Comparison of ENCODE assay signal across 23 cellular contexts in genomic region chr3:131350506-131350905, GRCh38. TPM values are rescaled to one million over a fixed set of nuclear protein-coding genes. Genes with fewer than 3 reads are reported as not detected.
A peak's percentile ranks its signal among the peaks of the same experiment; 100 is the strongest.
DNase-seq lines count a peak whose midpoint lies in the region; ATAC-seq and TF ChIP-seq lines count a peak whose summit lies in the region.
"Had no signal": no experiment of that assay in that cellular context is flagged by ENCODE, and none has a peak within 500 bp of the region (broad histone marks: within the 10 kb centered on the region; RNA-seq: fewer than 3 reads in every experiment).

No MANE protein-coding gene starts in this region.

- no peaks in the 10 kb centered on the region for H3K27me3 Mint-ChIP-seq in MCF 10A (ENCODE audit: insufficient read depth, unreplicated experiment)
- H3K27me3 Mint-ChIP-seq in WTC11 (ENCODE audit: low read depth), result no peaks in the 10 kb centered on the region

- TF ChIP-seq CTCF in MCF 10A (IDR thresholded peaks at IDR 0.05; ENCODE audit: unreplicated experiment), result no peak
- TF ChIP-seq CTCF in breast epithelium (IDR thresholded peaks at IDR 0.05), result no peak
- no peak for TF ChIP-seq CTCF in WTC11 (IDR thresholded peaks at IDR 0.05)

- intact Hi-C loops in MCF 10A (cut with micrococcal nuclease) (no loop called here), breast epithelium (cut with DNase I; ENCODE audit: low total_unique reads) (no loop called here), posterior vena cava (cut with DNase I) (no loop called here)

- no TSS peak for BruUV-seq in MCF 10A (replicated peaks; lab: Mats Ljungman, UMichigan)

- H3K4me1 ChIP-seq in breast epithelium (no peaks in the 10 kb centered on the region), skeletal muscle tissue (ENCODE audit: control insufficient read depth in 3 of 3, insufficient read depth in 3 of 3, low read length in 3 of 3) (peaks cover 3 to 12% (median 12%) of the 10 kb centered on the region in 3 donors)
- no peaks in the 10 kb centered on the region for H3K4me1 ChIP-seq in effector memory CD4-positive, alpha-beta T cell (ENCODE audit: control insufficient read depth, insufficient read depth, low read length, poor library complexity, severe bottlenecking)

- H3K4me3 Mint-ChIP-seq in MCF 10A (ENCODE audit: unreplicated experiment) (no peak overlapping the region), WTC11 (no peak overlapping the region)
- H3K4me3 Mint-ChIP-seq: naive thymus-derived CD4-positive, alpha-beta T cell; stimulated activated effector memory CD8-positive, alpha-beta T cell treated with anti-CD3 and anti-CD28 coated beads, Interleukin-12 subunit alpha, Interleukin-12 subunit beta, amount 100 ng/mL, for 72 hours had no signal

- peak overlapping the region in 1 of 2 donors; percentile 44 for H3K27ac ChIP-seq in breast epithelium
- peak overlapping the region; percentile 15 for H3K27ac ChIP-seq in skeletal muscle tissue (ENCODE audit: low read depth, low read length)
- H3K27ac ChIP-seq in effector memory CD4-positive, alpha-beta T cell (ENCODE audit: insufficient read depth, low read length, poor library complexity, severe bottlenecking), result no peak overlapping the region
- H3K27ac ChIP-seq: 22Rv1, C4-2B, psoas muscle, thoracic aorta had no signal

- H3K9me3 Mint-ChIP-seq in MCF 10A (ENCODE audit: unreplicated experiment), result no peaks in the 10 kb centered on the region
- peaks cover 3% of the 10 kb centered on the region for H3K9me3 Mint-ChIP-seq in WTC11
- H3K9me3 Mint-ChIP-seq: stimulated activated effector memory CD8-positive, alpha-beta T cell treated with anti-CD3 and anti-CD28 coated beads, Interleukin-12 subunit alpha, Interleukin-12 subunit beta, amount 100 ng/mL, for 72 hours had no signal

- H3K27ac Mint-ChIP-seq in MCF 10A (ENCODE audit: low read depth, unreplicated experiment) (no peak overlapping the region), WTC11 (0 out of 2 replicates have a peak overlapping the region, but pooled peaks have one; percentile 74)
- H3K27ac Mint-ChIP-seq: stimulated activated effector memory CD8-positive, alpha-beta T cell treated with anti-CD3 and anti-CD28 coated beads, Interleukin-12 subunit alpha, Interleukin-12 subunit beta, amount 100 ng/mL, for 72 hours had no signal

- H3K4me3 ChIP-seq in breast epithelium (no peak overlapping the region), skeletal muscle tissue (ENCODE audit: low read length in 3 of 3) (no peak overlapping the region)
- H3K4me3 ChIP-seq in effector memory CD4-positive, alpha-beta T cell (ENCODE audit: insufficient read depth, low read depth, low read length, poor library complexity, severe bottlenecking), result no peak overlapping the region
- H3K4me3 ChIP-seq: psoas muscle, thoracic aorta had no signal

- DNase-seq in MCF 10A (ENCODE audit: unreplicated experiment) (peak; percentile 37), breast epithelium (ENCODE audit: low spot score in 2 of 2) (no peak), WTC11 (ENCODE audit: low spot score) (no peak), fibroblast of gingiva (ENCODE audit: low read depth) (peak; percentile 14), posterior vena cava (ENCODE audit: low spot score) (no peak), KBM-7 (no peak)
- DNase-seq in effector memory CD4-positive, alpha-beta T cell, result no peak
- DNase-seq: activated CD4-positive, alpha-beta T cell treated with anti-CD3 and anti-CD28 coated beads for 4 hours; activated gamma-delta T cell; aorta; cortex of kidney; DMS 273 treated with DMSO at 0.1 percent for 48 hours; head of caudate nucleus; KG1; naive thymus-derived CD4-positive, alpha-beta T cell; NCI-H1048; NCI-H774 had no signal

- no peak for ATAC-seq in WTC11
- ATAC-seq: naive thymus-derived CD4-positive, alpha-beta T cell; stimulated activated effector memory CD8-positive, alpha-beta T cell treated with anti-CD3 and anti-CD28 coated beads, Interleukin-12 subunit alpha, Interleukin-12 subunit beta, amount 100 ng/mL, for 72 hours had no signal

- no peaks in the 10 kb centered on the region for H3K27me3 ChIP-seq in breast epithelium
- no peaks in the 10 kb centered on the region for H3K27me3 ChIP-seq in skeletal muscle tissue (ENCODE audit: control insufficient read depth in 3 of 3, insufficient read depth in 3 of 3, low read length in 3 of 3)
- no peaks in the 10 kb centered on the region for H3K27me3 ChIP-seq in effector memory CD4-positive, alpha-beta T cell (replicated peaks; ENCODE audit: control insufficient read depth, insufficient read depth, low read length, poor library complexity, severe bottlenecking)

- peaks cover 26% of the 10 kb centered on the region for H3K4me1 Mint-ChIP-seq in MCF 10A (ENCODE audit: insufficient read depth, unreplicated experiment)
- peaks cover 35% of the 10 kb centered on the region for H3K4me1 Mint-ChIP-seq in WTC11
- H3K4me1 Mint-ChIP-seq: stimulated activated effector memory CD8-positive, alpha-beta T cell treated with anti-CD3 and anti-CD28 coated beads, Interleukin-12 subunit alpha, Interleukin-12 subunit beta, amount 100 ng/mL, for 72 hours had no signal

- in situ Hi-C loops in KBM-7 (cut with MboI; ENCODE audit: low pct_unique_long_range_greater_than_20kb, low sequenced_read_pairs), result no loop called here

- no peak for TF ChIP-seq POLR2A in breast epithelium (IDR thresholded peaks at IDR 0.05)

- CTCF ChIA-PET in MCF 10A (lab: Yijun Ruan, JAX) (interaction anchor here (0.7 to 1.4 kb wide), 3 partner anchors 24 to 317 kb away, joined by 3 to 5 read pairs (median 4); no protein-coding TSS in a partner anchor), WTC11 (lab: Charles Lee) (interaction anchor here (1.7 kb wide), 1 partner anchor 11 kb away, joined by 3 read pairs; no protein-coding TSS in a partner anchor)

- H3K9ac ChIP-seq in skeletal muscle tissue (ENCODE audit: low read depth in 1 of 3, low read length in 3 of 3), result no peak overlapping the region

- H3K36me3 Mint-ChIP-seq in MCF 10A (ENCODE audit: insufficient read depth, unreplicated experiment) (no peaks in the 10 kb centered on the region), WTC11 (no peaks in the 10 kb centered on the region)
- H3K36me3 Mint-ChIP-seq: naive thymus-derived CD4-positive, alpha-beta T cell; stimulated activated effector memory CD8-positive, alpha-beta T cell treated with anti-CD3 and anti-CD28 coated beads, Interleukin-12 subunit alpha, Interleukin-12 subunit beta, amount 100 ng/mL, for 72 hours had no signal

- no peaks in the 10 kb centered on the region for H3K36me3 ChIP-seq in breast epithelium
- H3K36me3 ChIP-seq in skeletal muscle tissue (ENCODE audit: control insufficient read depth in 3 of 3, insufficient read depth in 3 of 3, low read length in 3 of 3), result no peaks in the 10 kb centered on the region
- H3K36me3 ChIP-seq in effector memory CD4-positive, alpha-beta T cell (ENCODE audit: control insufficient read depth, insufficient read depth, low read length), result no peaks in the 10 kb centered on the region
- H3K36me3 ChIP-seq: thoracic aorta had no signal

- H3K9me3 ChIP-seq in breast epithelium, result no peaks in the 10 kb centered on the region
- no peaks in the 10 kb centered on the region for H3K9me3 ChIP-seq in skeletal muscle tissue (ENCODE audit: control insufficient read depth in 3 of 3, low read length in 3 of 3)
- no peaks in the 10 kb centered on the region for H3K9me3 ChIP-seq in effector memory CD4-positive, alpha-beta T cell (ENCODE audit: control insufficient read depth, low read length)
- H3K9me3 ChIP-seq: psoas muscle, thoracic aorta had no signal

- POLR2A ChIA-PET in MCF 10A (lab: Yijun Ruan, JAX) (interaction anchor here (1.3 to 2.1 kb wide), 3 partner anchors 11 to 53 kb away, joined by 3 to 12 read pairs (median 4); partner anchors contain the start of gene NUDT16), WTC11 (lab: Charles Lee) (no interaction called here)

TF ChIP-seq in WTC11, 78 proteins besides CTCF, POLR2A, EP300 and RAD21 (continues in another document):
- no peak for TF ChIP-seq STAT6 (CRISPR knock-in tag; conservative IDR thresholded peaks at IDR 0.05; ENCODE audit: low read depth)
- no peak for TF ChIP-seq TEAD4 (CRISPR knock-in tag; IDR thresholded peaks at IDR 0.05)
- TF ChIP-seq SMAD3 (CRISPR knock-in tag; IDR thresholded peaks at IDR 0.05; ENCODE audit: borderline replicate concordance), result no peak
- no peak for TF ChIP-seq E2F1 (CRISPR knock-in tag; IDR thresholded peaks at IDR 0.05)
- TF ChIP-seq JAZF1 (CRISPR knock-in tag; IDR thresholded peaks at IDR 0.05), result no peak

RNA-seq across cellular contexts. Expression of gene NUDT16, which starts 31.1 kb away (rescaled TPM):
- total RNA-seq in MCF 10A (2022) (12.0 and 13.0 TPM in 2 replicates), breast epithelium (10 to 100 TPM; 20.3 to 86.7 (median 27.2) TPM), WTC11 (2021) (17.2 to 20.3 TPM (median 18.6 TPM) in 3 replicates), skeletal muscle tissue (8.9 TPM), posterior vena cava (10 to 100 TPM; 15.8 to 30.9 TPM)

Comparison
In these comparisons a context has a peak if more than half of its experiments do, and no peak if none do; other contexts are left out.
1. DNase-seq: peak in MCF 10A (single experiment) and fibroblast of gingiva (single experiment); none in breast epithelium (0 of 2), WTC11 (single experiment), effector memory CD4-positive, alpha-beta T cell (0 of 3), posterior vena cava (single experiment) and KBM-7 (single experiment).